ENCODE assay signal across 14 cellular contexts in genomic region chr1:43222876-43223275, GRCh38. TPM values are rescaled to one million over a fixed set of nuclear protein-coding genes. Genes with fewer than 3 reads are reported as not detected.
A peak's percentile ranks its signal among the peaks of the same experiment; 100 is the strongest.
DNase-seq lines count a peak whose midpoint lies in the region; ATAC-seq, FAIRE-seq and TF ChIP-seq lines count a peak whose summit lies in the region.
"Had no signal": no experiment of that assay in that cellular context is flagged by ENCODE, and none has a peak within 500 bp of the region (broad histone marks: within the 10 kb centered on the region; RNA-seq: fewer than 3 reads in every experiment).

No MANE protein-coding gene starts in this region.

- ATAC-seq in SK-N-SH treated with all-trans-retinoic acid at 6 μM for 48 hours (no peak), T-helper 17 cell (no peak), pancreas (no peak)

- H3K36me3 Mint-ChIP-seq in T-helper 17 cell (ENCODE audit: low read depth) (no peaks in the 10 kb centered on the region), nephron progenitor cell (ENCODE audit: low read depth) (no peaks in the 10 kb centered on the region)
- no peaks in the 10 kb centered on the region for H3K36me3 Mint-ChIP-seq in dendritic cell treated with granulocyte-macrophage colony-stimulating factor and Interleukin-4, amounts not matched to agents 40 ng/mL and 50 ng/mL, for 4 days (ENCODE audit: low read depth)

- H3K4me3 ChIP-seq in SK-N-SH (ENCODE audit: low read depth in 2 of 2, low read length in 1 of 2) (no peak overlapping the region), pancreas (no peak overlapping the region)
- H3K4me3 ChIP-seq: BLaER1, GM23248 had no signal

- no peaks in the 10 kb centered on the region for H3K79me2 ChIP-seq in SK-N-SH (ENCODE audit: insufficient read depth)

- H3K27me3 Mint-ChIP-seq in T-helper 17 cell (peaks cover 35% of the 10 kb centered on the region), nephron progenitor cell (ENCODE audit: low read depth, poor library complexity) (peaks cover 34% of the 10 kb centered on the region)
- H3K27me3 Mint-ChIP-seq in dendritic cell treated with granulocyte-macrophage colony-stimulating factor and Interleukin-4, amounts not matched to agents 40 ng/mL and 50 ng/mL, for 4 days: peaks cover 3% of the 10 kb centered on the region

- no peaks in the 10 kb centered on the region for H3K27me3 ChIP-seq in SK-N-SH (ENCODE audit: insufficient read depth)
- H3K27me3 ChIP-seq in pancreas: no peaks in the 10 kb centered on the region
- H3K27me3 ChIP-seq: BLaER1 had no signal

- no peaks in the 10 kb centered on the region for H3F3A ChIP-seq in SK-N-SH (replicated peaks; ENCODE audit: insufficient read depth)

- POLR2A ChIA-PET in SK-N-SH (lab: Yijun Ruan, JAX): interaction anchor here (1.6 kb wide), 1 partner anchor 136 kb away, joined by 4 read pairs; the partner anchor contains the start of gene CDC20

- intact Hi-C loops in dendritic cell treated with granulocyte-macrophage colony-stimulating factor and Interleukin-4, amounts not matched to agents 40 ng/mL and 50 ng/mL, for 4 days (cut with micrococcal nuclease): loop anchor here (10.0 kb wide), 1 partner anchor 432 kb away; the partner anchor contains the start of gene KDM4A
- intact Hi-C loops in pancreas (cut with DNase I): no loop called here

- no peak overlapping the region for H3K4me3 Mint-ChIP-seq in T-helper 17 cell
- H3K4me3 Mint-ChIP-seq in dendritic cell treated with granulocyte-macrophage colony-stimulating factor and Interleukin-4, amounts not matched to agents 40 ng/mL and 50 ng/mL, for 4 days: no peak overlapping the region
- no peak overlapping the region for H3K4me3 Mint-ChIP-seq in nephron progenitor cell

- no peaks in the 10 kb centered on the region for H3K36me3 ChIP-seq in SK-N-SH (replicated peaks in 1 of 2; ENCODE audit: control insufficient read depth in 1 of 2, insufficient read depth in 2 of 2, low read length in 1 of 2)
- H3K36me3 ChIP-seq in pancreas: no peaks in the 10 kb centered on the region
- H3K36me3 ChIP-seq: BLaER1 had no signal

- H3K9ac ChIP-seq in SK-N-SH: no peak overlapping the region
- H3K9ac ChIP-seq: BLaER1, GM23248 had no signal

- DNase-seq in SK-N-SH (no peak), T-helper 17 cell (no peak), pancreas (no peak), nephron progenitor cell (no peak), EL (no peak)
- DNase-seq: DMS53, GM23248, H7 had no signal

- H2AFZ ChIP-seq in SK-N-SH (ENCODE audit: low read depth): no peak overlapping the region
- H2AFZ ChIP-seq: GM23248 had no signal

- CTCF ChIA-PET in SK-N-SH (lab: Yijun Ruan, JAX): interaction anchor here (9.3 kb wide), 1 partner anchor 190 kb away, joined by 134 read pairs; no protein-coding TSS in a partner anchor

- no peak for FAIRE-seq in pancreas (lab: Jason Lieb, UNC)
- FAIRE-seq: GM18507 had no signal

- 26% methylated on average over 8 of the region's 9 CpGs for WGBS in SK-N-SH (ENCODE audit: low lambda C conversion rate)
- WGBS in pancreas, 2 donors: 72 to 81% methylated on average over 9 of the region's 9 CpGs

- H3K4me1 Mint-ChIP-seq in T-helper 17 cell (peaks cover 9% of the 10 kb centered on the region), nephron progenitor cell (peaks cover 8% of the 10 kb centered on the region)
- H3K4me1 Mint-ChIP-seq in dendritic cell treated with granulocyte-macrophage colony-stimulating factor and Interleukin-4, amounts not matched to agents 40 ng/mL and 50 ng/mL, for 4 days (ENCODE audit: low read depth): peaks cover 37% of the 10 kb centered on the region

- TF ChIP-seq CTCF in SK-N-SH (IDR thresholded peaks at IDR 0.05): no peak
- TF ChIP-seq CTCF in pancreas (IDR thresholded peaks at IDR 0.05): no peak
- TF ChIP-seq CTCF in nephron progenitor cell (IDR thresholded peaks at IDR 0.05): no peak

- H3K9me3 Mint-ChIP-seq in dendritic cell treated with granulocyte-macrophage colony-stimulating factor and Interleukin-4, amounts not matched to agents 40 ng/mL and 50 ng/mL, for 4 days: no peaks in the 10 kb centered on the region
- no peaks in the 10 kb centered on the region for H3K9me3 Mint-ChIP-seq in nephron progenitor cell

- no peak for TF ChIP-seq EP300 in SK-N-SH (IDR thresholded peaks at IDR 0.05; ENCODE audit: borderline replicate concordance in 1 of 2, low read depth in 1 of 2, low read length in 1 of 2)

- H3K27ac ChIP-seq in SK-N-SH (ENCODE audit: low read depth in 2 of 2, low read length in 1 of 2) (no peak overlapping the region), pancreas (no peak overlapping the region)
- H3K27ac ChIP-seq: 22Rv1, BLaER1, GM23248 had no signal

- H3K9me2 ChIP-seq in SK-N-SH: no peaks in the 10 kb centered on the region

- TF ChIP-seq RAD21 in SK-N-SH (IDR thresholded peaks at IDR 0.05; ENCODE audit: low read length): no peak

- H3K27ac Mint-ChIP-seq in T-helper 17 cell (peak overlapping the region; percentile 61), nephron progenitor cell (no peak overlapping the region)
- H3K27ac Mint-ChIP-seq in dendritic cell treated with granulocyte-macrophage colony-stimulating factor and Interleukin-4, amounts not matched to agents 40 ng/mL and 50 ng/mL, for 4 days: peak overlapping the region; percentile 84

- H4K20me1 ChIP-seq in SK-N-SH (ENCODE audit: insufficient read depth): no peaks in the 10 kb centered on the region
- H4K20me1 ChIP-seq: BLaER1 had no signal

- H3K4me2 ChIP-seq in SK-N-SH: no peak overlapping the region
- H3K4me2 ChIP-seq: BLaER1 had no signal

- H3K4me1 ChIP-seq in SK-N-SH (ENCODE audit: control insufficient read depth in 1 of 2, insufficient read depth in 2 of 2, low read depth in 1 of 2, low read length in 1 of 2) (no peaks in the 10 kb centered on the region), pancreas (no peaks in the 10 kb centered on the region)
- H3K4me1 ChIP-seq: BLaER1 had no signal

- H3K9me3 ChIP-seq in SK-N-SH (no peaks in the 10 kb centered on the region), T-helper 17 cell (ENCODE audit: control insufficient read depth, low read length, poor library complexity, severe bottlenecking) (no peaks in the 10 kb centered on the region), pancreas (no peaks in the 10 kb centered on the region)
- H3K9me3 ChIP-seq: BLaER1 had no signal

TF ChIP-seq in SK-N-SH, 30 proteins besides CTCF, POLR2A, EP300 and RAD21 (continues in another document):
- no peak for TF ChIP-seq TCF12 (IDR thresholded peaks at IDR 0.05)

TF ChIP-seq in SK-N-SH treated with all-trans-retinoic acid at 6 μM for 48 hours, 23 proteins besides CTCF, POLR2A, EP300 and RAD21 (continues in another document):
- TF ChIP-seq POU6F1 (CRISPR knock-in tag; IDR thresholded peaks at IDR 0.05; ENCODE audit: borderline replicate concordance, low read depth) (no peak), CSRNP3 (CRISPR knock-in tag; IDR thresholded peaks at IDR 0.05) (no peak)

RNA-seq across cellular contexts. Expression of gene TMEM125, which starts 46.9 kb away (rescaled TPM):
- polyA plus RNA-seq in SK-N-SH (2012; rRNA removed): not detected in 2 replicates
- polyA plus RNA-seq in SK-N-SH (2012; cell fraction: cytosol; rRNA removed): not detected in 2 replicates
- not detected in 2 replicates for polyA plus RNA-seq in SK-N-SH (2012; cell fraction: nucleus; rRNA removed)
- total RNA-seq in T-helper 17 cell: not detected
- 10 to 100 TPM; 27.5 to 56.5 (median 38.6) TPM for total RNA-seq in pancreas
- 10 to 100 TPM; 52.0 to 75.0 TPM for polyA plus RNA-seq in pancreas
- total RNA-seq: A673, GM23248 had no signal
- polyA plus RNA-seq: GM23248 had no signal

RNA-seq across cellular contexts. Expression of gene CFAP57, which starts 50.7 kb away (rescaled TPM):
- polyA plus RNA-seq in SK-N-SH (2012; rRNA removed): 0.36 and 0.60 TPM in 2 replicates
- polyA plus RNA-seq in SK-N-SH (2012; cell fraction: cytosol; rRNA removed): 0.42 and 0.44 TPM in 2 replicates
- 1.2 TPM in 2 replicates for polyA plus RNA-seq in SK-N-SH (2012; cell fraction: nucleus; rRNA removed)
- total RNA-seq in T-helper 17 cell: not detected
- total RNA-seq in pancreas: under 1 TPM; 0.14 to 0.47 (median 0.21) TPM
- under 1 TPM; 0.14 to 0.61 TPM for polyA plus RNA-seq in pancreas

RNA-seq across cellular contexts. Expression of gene EBNA1BP2, which starts 50.8 kb away (rescaled TPM):
- 134 and 146 TPM in 2 replicates for polyA plus RNA-seq in SK-N-SH (2012; rRNA removed)
- polyA plus RNA-seq in SK-N-SH (2012; cell fraction: cytosol; rRNA removed): 145 and 150 TPM in 2 replicates
- 110 and 125 TPM in 2 replicates for polyA plus RNA-seq in SK-N-SH (2012; cell fraction: nucleus; rRNA removed)
- 10 to 100 TPM; 20.8 to 24.9 TPM for total RNA-seq in T-helper 17 cell
- total RNA-seq in pancreas: 10 to 100 TPM; 13.2 to 29.5 (median 22.8) TPM
- 10 to 100 TPM; 23.4 to 47.1 TPM for polyA plus RNA-seq in pancreas

Comparison
In these comparisons a context has a peak if more than half of its experiments do, and no peak if none do; other contexts are left out.
1. RNA of gene TMEM125, which starts 46.9 kb away (total RNA-seq): 27.5 to 56.5 TPM in pancreas; not detected in T-helper 17 cell; every median in the first group is over 10 times any median in the second.